Comparison of ENCODE assay signal across 8 cellular contexts in genomic region chr15:56245871-56246814, GRCh38. TPM values are rescaled to one million over a fixed set of nuclear protein-coding genes. Genes with fewer than 3 reads are reported as not detected.
DNase-seq lines count a peak whose midpoint lies in the region; ATAC-seq and TF ChIP-seq lines count a peak whose summit lies in the region.

No MANE protein-coding gene starts in this region.

- H3K27ac ChIP-seq in BLaER1, result peak overlapping the region; percentile 18; the same call in 1 of the 2 replicates

- DNase-seq in NCI-H446 treated with DMSO at 0.1 percent for 48 hours (lab: John Stamatoyannopoulos, UW) (peak; percentile 81), cerebellum (ENCODE audit: low spot score) (peak; percentile 47), left kidney (ENCODE audit: low read depth, low spot score) (peak; percentile 92)
- peak; percentile 89 to 91 for DNase-seq in stimulated activated CD4-positive, alpha-beta T cell treated with anti-CD3 and anti-CD28 coated beads, Interleukin-2, amount 100 ng/mL, for 24 hours

- no peaks in the 10 kb centered on the region for H3K9me3 ChIP-seq in BLaER1

- H3K36me3 ChIP-seq in BLaER1, result no peaks in the 10 kb centered on the region

- ATAC-seq in HG03378 (IDR thresholded peaks at IDR 0.05; ENCODE audit: unreplicated experiment), result peak; percentile 70
- peak; percentile 72 to 77 for ATAC-seq in activated CD4-positive, CD25-positive, alpha-beta regulatory T cell treated with anti-CD3 and anti-CD28 coated beads, Interleukin-2, amount 50 U/mL, for 24 hours

- TF ChIP-seq POLR2A in GM19193 (IDR thresholded peaks at IDR 0.05; ENCODE audit: extremely low read depth, insufficient read depth, insufficient read length), result peak; percentile 67

- H3K4me1 ChIP-seq in BLaER1, result peaks cover 20% of the 10 kb centered on the region

- H3K4me2 ChIP-seq in BLaER1, result peak overlapping the region; percentile 93

- peak overlapping the region; percentile 43; the same call in 1 of the 2 replicates for H3K9ac ChIP-seq in BLaER1

- peak overlapping the region; percentile 90 for H3K4me3 ChIP-seq in BLaER1

- peaks cover 11% of the 10 kb centered on the region; the same call in 1 of the 2 replicates for H4K20me1 ChIP-seq in BLaER1

- no peaks in the 10 kb centered on the region for H3K27me3 ChIP-seq in BLaER1

RNA-seq across cellular contexts. Expression of gene RFX7, which starts 2.5 kb away (rescaled TPM):
- 25.7 TPM for total RNA-seq in cerebellum

Comparison
In these comparisons a context has a peak if more than half of its experiments do, and no peak if none do; other contexts are left out.
1. Peak in every context shown above with its lines: DNase-seq, ATAC-seq, H3K4me3 ChIP-seq and H3K27ac ChIP-seq.